ENCODE assay signal across 30 cellular contexts in the genomic region with DNA sequence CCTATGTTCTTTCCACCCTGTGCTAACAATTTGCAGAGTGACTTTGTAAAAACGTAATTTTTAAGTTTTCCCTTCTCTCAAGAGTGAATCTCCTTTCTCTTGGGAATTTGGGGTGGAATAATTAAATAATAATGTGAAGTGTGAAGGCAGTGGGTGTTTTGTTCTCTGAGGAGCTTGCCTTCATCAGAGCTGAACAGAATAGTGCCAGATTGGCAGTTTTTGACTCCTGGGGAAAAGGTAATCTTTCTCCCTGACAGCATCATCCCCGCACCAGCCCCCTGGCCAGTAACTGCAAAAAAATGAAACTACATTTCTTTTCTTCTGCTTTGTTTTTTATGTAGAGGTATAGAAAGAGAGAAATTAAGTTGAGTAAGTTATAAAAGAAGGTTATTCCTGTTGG. TPM values are rescaled to one million over a fixed set of nuclear protein-coding genes. Genes with fewer than 3 reads are reported as not detected.
DNase-seq lines count a peak whose midpoint lies in the region; ATAC-seq, FAIRE-seq and TF ChIP-seq lines count a peak whose summit lies in the region.
"Had no signal": no experiment of that assay in that cellular context is flagged by ENCODE, and none has a peak within 500 bp of the region (broad histone marks: within the 10 kb centered on the region; RNA-seq: fewer than 3 reads in every experiment).

No MANE protein-coding gene starts in this region.

- no peak overlapping the region for H3K4me3 ChIP-seq in HepG2 (replicated peaks in 1 of 3; ENCODE audit: insufficient read depth in 1 of 3, low read depth in 2 of 3, low read length in 3 of 3)
- no peak overlapping the region for H3K4me3 ChIP-seq in right lobe of liver
- H3K4me3 ChIP-seq: BLaER1, GM12878 had no signal

- H3K36me3 Mint-ChIP-seq in glutamatergic neuron (ENCODE audit: unreplicated experiment), result no peaks in the 10 kb centered on the region
- H3K36me3 Mint-ChIP-seq: CD14-positive monocyte; CD4-positive, alpha-beta memory T cell; CD4-positive, CD25-positive, alpha-beta regulatory T cell; CD8-positive, alpha-beta memory T cell had no signal

- no peak overlapping the region for H3K4me2 ChIP-seq in HepG2 (ENCODE audit: low read depth, low read length)
- H3K4me2 ChIP-seq: BLaER1 had no signal

- TF ChIP-seq CTCF in HepG2 (CRISPR knock-in tag; IDR thresholded peaks at IDR 0.05) (no peak), right lobe of liver (IDR thresholded peaks at IDR 0.05) (no peak), glutamatergic neuron (IDR thresholded peaks at IDR 0.05; ENCODE audit: partially characterized antibody, unreplicated experiment) (no peak)

- H3K4me1 ChIP-seq in HepG2 (ENCODE audit: insufficient read depth, low read length) (no peaks in the 10 kb centered on the region), right lobe of liver (no peaks in the 10 kb centered on the region)
- H3K4me1 ChIP-seq: BE2C, BLaER1 had no signal

- intact Hi-C loops in HepG2 (cut with micrococcal nuclease; ENCODE audit: unreplicated experiment) (no loop called here), right lobe of liver (cut with DNase I) (no loop called here)

- H3K36me3 ChIP-seq in HepG2 (replicated peaks in 1 of 2; ENCODE audit: control insufficient read depth in 1 of 2, insufficient read depth in 2 of 2, low read length in 2 of 2) (no peaks in the 10 kb centered on the region), right lobe of liver (no peaks in the 10 kb centered on the region)
- H3K36me3 ChIP-seq: BE2C, BLaER1 had no signal

- H3K27me3 Mint-ChIP-seq in glutamatergic neuron (ENCODE audit: unreplicated experiment), result no peaks in the 10 kb centered on the region
- H3K27me3 Mint-ChIP-seq: CD4-positive, alpha-beta memory T cell; CD4-positive, CD25-positive, alpha-beta regulatory T cell; CD8-positive, alpha-beta memory T cell had no signal

- FAIRE-seq in HepG2 (lab: Jason Lieb, UNC), result no peak
- FAIRE-seq: GM12878, GM12892, GM18507 had no signal

- no peaks in the 10 kb centered on the region for H3K79me2 ChIP-seq in HepG2 (ENCODE audit: insufficient read depth, low read length)

- no peak overlapping the region for H3K27ac Mint-ChIP-seq in glutamatergic neuron (ENCODE audit: unreplicated experiment)
- H3K27ac Mint-ChIP-seq: CD14-positive monocyte; CD4-positive, alpha-beta memory T cell; CD4-positive, CD25-positive, alpha-beta regulatory T cell had no signal

- in situ Hi-C loops in HepG2 (cut with HindIII; ENCODE audit: extremely low pct_ligation_motif_present, low pct_unique_long_range_greater_than_20kb), result no loop called here

- peaks cover 3% of the 10 kb centered on the region; the same call in 1 of the 2 replicates for H4K20me1 ChIP-seq in HepG2 (ENCODE audit: insufficient read depth, low read length)
- H4K20me1 ChIP-seq: BLaER1 had no signal

- H3K9me3 Mint-ChIP-seq in glutamatergic neuron (ENCODE audit: unreplicated experiment), result no peaks in the 10 kb centered on the region

- H3K4me1 Mint-ChIP-seq in glutamatergic neuron (ENCODE audit: low read depth, unreplicated experiment), result peaks cover 5% of the 10 kb centered on the region
- H3K4me1 Mint-ChIP-seq: CD14-positive monocyte; CD4-positive, alpha-beta memory T cell; CD4-positive, CD25-positive, alpha-beta regulatory T cell; CD8-positive, alpha-beta memory T cell had no signal

- H3K9ac ChIP-seq in HepG2 (ENCODE audit: insufficient read depth, low read depth, low read length), result no peak overlapping the region
- H3K9ac ChIP-seq: BLaER1 had no signal

- H3K9me3 ChIP-seq in HepG2 (ENCODE audit: low read length), result no peaks in the 10 kb centered on the region
- no peaks in the 10 kb centered on the region for H3K9me3 ChIP-seq in right lobe of liver
- H3K9me3 ChIP-seq: BE2C, BLaER1 had no signal

- TF ChIP-seq EP300 in HepG2 (IDR thresholded peaks at IDR 0.05; ENCODE audit: low read depth in 2 of 2, low read length in 2 of 2), result no peak
- TF ChIP-seq EP300 in HepG2 (CRISPR knock-in tag; IDR thresholded peaks at IDR 0.05; ENCODE audit: borderline replicate concordance), result no peak

- no peak overlapping the region for H2AFZ ChIP-seq in HepG2 (ENCODE audit: low read length)

- no TSS peak for BruUV-seq in HepG2 (replicated peaks; lab: Mats Ljungman, UMichigan)

- 4% methylated on average over 2 of the region's 2 CpGs for WGBS in HepG2 (ENCODE audit: low lambda C conversion rate)
- 28% methylated on average over 2 of the region's 2 CpGs for WGBS in right lobe of liver (ENCODE audit: insufficient coverage, low coverage, low lambda C conversion rate, missing lambda C conversion rate)

- H3K27ac ChIP-seq in HepG2 (ENCODE audit: extremely low read length, insufficient read depth, low read length) (no peak overlapping the region), right lobe of liver (no peak overlapping the region)
- H3K27ac ChIP-seq: 22Rv1, BLaER1 had no signal

- H3K27me3 ChIP-seq in HepG2 (ENCODE audit: control insufficient read depth in 1 of 2, insufficient read depth in 2 of 2, low read length in 2 of 2) (no peaks in the 10 kb centered on the region), right lobe of liver (no peaks in the 10 kb centered on the region)
- H3K27me3 ChIP-seq: BE2C, BLaER1 had no signal

- POLR2A ChIA-PET in HepG2 (lab: Yijun Ruan, JAX), result no interaction called here

- ATAC-seq in HepG2, result no peak
- no peak for ATAC-seq in right lobe of liver

- TF ChIP-seq POLR2A in HepG2 (IDR thresholded peaks at IDR 0.05; ENCODE audit: insufficient read depth in 1 of 2, low read depth in 2 of 2, low read length in 2 of 2) (no peak), right lobe of liver (IDR thresholded peaks at IDR 0.05) (no peak)

- CTCF ChIA-PET in HepG2 (lab: Yijun Ruan, JAX; ENCODE audit: low intra/inter-chr PET ratio, low total read pairs), result no interaction called here

- DNase-seq in HepG2 (ENCODE audit: low spot score), result no peak
- no peak for DNase-seq in right lobe of liver
- no peak for DNase-seq in glutamatergic neuron
- DNase-seq in putamen (ENCODE audit: low spot score), result peak; percentile 75
- DNase-seq in NOMO-1 treated with dmso at 0.1 percent for 144 hours (lab: John Stamatoyannopoulos, UW; ENCODE audit: unreplicated experiment), result no peak
- no peak for DNase-seq in NCI-H1436 treated with DMSO at 0.1 percent for 48 hours (lab: John Stamatoyannopoulos, UW)
- DNase-seq: ACHN; BE2C; C1 segment of cervical spinal cord; CD4-positive, alpha-beta memory T cell; CD4-positive, CD25-positive, alpha-beta regulatory T cell; CD8-positive, alpha-beta memory T cell; COR-L47; DMS 273 treated with DMSO at 0.1 percent for 48 hours; DMS153; DMS53; DMS79; DND-41; EL; GDM1 had no signal

- peak overlapping the region; percentile 4 for H3K4me3 Mint-ChIP-seq in glutamatergic neuron (ENCODE audit: unreplicated experiment)
- H3K4me3 Mint-ChIP-seq: CD14-positive monocyte; CD4-positive, alpha-beta memory T cell; CD4-positive, CD25-positive, alpha-beta regulatory T cell; CD8-positive, alpha-beta memory T cell had no signal

- no peak for TF ChIP-seq RAD21 in HepG2 (CRISPR knock-in tag; IDR thresholded peaks at IDR 0.05)

TF ChIP-seq in HepG2, 621 proteins besides CTCF, POLR2A, EP300 and RAD21:
- peak; percentile 3 to 42; a peak in 1 of 4 replicates for TF ChIP-seq MAFK (conservative IDR thresholded peaks at IDR 0.05 in 1 of 2, IDR thresholded peaks at IDR 0.05 in 1 of 2; ENCODE audit: low read length in 2 of 2)
- TF ChIP-seq CCAR2 (optimal IDR thresholded peaks at IDR 0.05; ENCODE audit: low read depth, low read length), result no peak

RNA-seq across cellular contexts. Expression of a gene that starts 59.9 kb away (rescaled TPM):
- total RNA-seq in HepG2 (2016; rRNA removed; fragmentation: Illumina TruSeq; extraction: Trizol) (2.8 and 4.5 TPM in 2 replicates), right lobe of liver (not detected), glutamatergic neuron (ENCODE audit: unreplicated experiment) (not detected)
- 0.10 and 0.62 TPM in 2 replicates for total RNA-seq in HepG2 (2016; cell fraction: cytosol; rRNA removed; fragmentation: Illumina TruSeq; extraction: Trizol; ENCODE audit: low read depth)
- 2.2 and 4.0 TPM in 2 replicates for total RNA-seq in HepG2 (2016; cell fraction: insoluble cytoplasmic fraction; rRNA removed; fragmentation: Illumina TruSeq; extraction: Trizol)
- total RNA-seq in HepG2 (2016; cell fraction: membrane; rRNA removed; fragmentation: Illumina TruSeq; extraction: Trizol), result 1.0 and 1.1 TPM in 2 replicates
- 13.5 and 15.1 TPM in 2 replicates for total RNA-seq in HepG2 (2016; cell fraction: nucleus; rRNA removed; fragmentation: Illumina TruSeq; extraction: Trizol)
- polyA plus RNA-seq in HepG2 (2011; rRNA removed), result 18.0 and 21.6 TPM in 2 replicates
- 1.7 and 3.5 TPM in 2 replicates for polyA plus RNA-seq in HepG2 (2011; cell fraction: cytosol; rRNA removed)
- polyA plus RNA-seq in HepG2 (2011; cell fraction: nucleus; rRNA removed), result 42.9 and 67.4 TPM in 2 replicates
- polyA plus RNA-seq in HepG2 (2012), result 8.5 and 8.7 TPM in 2 replicates
- polyA plus RNA-seq in HepG2 (2016; cell fraction: cytosol; fragmentation: Illumina TruSeq; extraction: Trizol; ENCODE audit: low read depth), result 0.40 and 0.41 TPM in 2 replicates
- 4.4 and 5.0 TPM in 2 replicates for polyA plus RNA-seq in HepG2 (2016; cell fraction: insoluble cytoplasmic fraction; fragmentation: Illumina TruSeq; extraction: Trizol; ENCODE audit: low read depth)
- polyA plus RNA-seq in HepG2 (2016; cell fraction: membrane; fragmentation: Illumina TruSeq; extraction: Trizol; ENCODE audit: low read depth), result 0.95 and 1.2 TPM in 2 replicates
- 48.3 and 53.6 TPM in 2 replicates for polyA plus RNA-seq in HepG2 (2016; cell fraction: nucleus; fragmentation: Illumina TruSeq; extraction: Trizol; ENCODE audit: insufficient read depth, low read depth)
- 3.2 TPM in 1 of 2 replicates, not detected in the other for polyA minus RNA-seq in HepG2 (2011; rRNA and poly(A)+ RNA removed; ENCODE audit: low replicate concordance)
- 1.2 and 1.8 TPM in 2 replicates for polyA minus RNA-seq in HepG2 (2011; cell fraction: cytosol; rRNA and poly(A)+ RNA removed)
- polyA minus RNA-seq in HepG2 (2011; cell fraction: nucleus; rRNA and poly(A)+ RNA removed), result 19.6 and 26.0 TPM in 2 replicates
- total RNA-seq: A673; CD4-positive, alpha-beta memory T cell; CD4-positive, CD25-positive, alpha-beta regulatory T cell; CD8-positive, alpha-beta memory T cell; Daoy; G401 had no signal
- polyA plus RNA-seq: AG04450; CD14-positive monocyte; CD4-positive, alpha-beta memory T cell; CD4-positive, CD25-positive, alpha-beta regulatory T cell; CD8-positive, alpha-beta memory T cell had no signal
